ENCODE assay signal across 5 cellular contexts in the genomic region with DNA sequence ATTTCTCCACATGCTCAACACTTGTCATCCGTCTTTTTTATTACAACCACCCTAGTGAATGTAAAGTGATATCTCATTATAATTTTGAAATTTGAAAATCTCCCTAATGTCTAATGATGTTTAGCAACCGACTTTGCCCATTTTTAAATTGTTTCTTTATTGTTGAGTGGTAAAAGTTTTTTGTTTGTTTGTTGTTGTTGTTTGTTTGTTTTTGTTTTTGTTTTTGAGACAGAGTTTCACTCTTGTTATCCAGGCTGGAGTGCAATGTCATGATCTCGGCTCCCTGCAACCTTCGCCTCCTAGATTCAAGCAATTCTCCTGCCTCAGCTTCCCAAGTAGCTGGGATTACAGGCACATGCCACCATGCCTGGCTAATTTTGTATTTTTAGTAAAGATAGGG. TPM values are rescaled to one million over a fixed set of nuclear protein-coding genes. Genes with fewer than 3 reads are reported as not detected.
"Had no signal": no experiment of that assay in that cellular context is flagged by ENCODE, and none has a peak within 500 bp of the region (broad histone marks: within the 10 kb centered on the region; RNA-seq: fewer than 3 reads in every experiment).

No MANE protein-coding gene starts in this region.

RNA-seq across cellular contexts. Expression of a gene that starts 53.8 kb away (rescaled TPM):
- total RNA-seq: HT-29, HT1080, IMR-90, K562 had no signal
- polyA plus RNA-seq: IgD-negative memory B cell, IMR-90, K562 had no signal
